14 cellular contexts compared by ENCODE assay signal in genomic region chr17:9142772-9143494, GRCh38.
DNase-seq lines count a peak whose midpoint lies in the region; ATAC-seq, FAIRE-seq and TF ChIP-seq lines count a peak whose summit lies in the region.
"Had no signal": no experiment of that assay in that cellular context is flagged by ENCODE, and none has a peak within 500 bp of the region (broad histone marks: within the 10 kb centered on the region; RNA-seq: fewer than 3 reads in every experiment).

No MANE protein-coding gene starts in this region.

- H2AFZ ChIP-seq in astrocyte (ENCODE audit: low read depth, low read length) (no peak overlapping the region), Karpas-422 (ENCODE audit: low read length) (no peak overlapping the region)
- H2AFZ ChIP-seq: GM23338 had no signal

- DNase-seq in NOMO-1 treated with DMSO at 0.1 percent for 48 hours (lab: John Stamatoyannopoulos, UW; ENCODE audit: unreplicated experiment) (peak; percentile 4), NOMO-1 (lab: John Stamatoyannopoulos, UW; ENCODE audit: unreplicated experiment in 2 of 2) (no peak), astrocyte (ENCODE audit: low read depth) (no peak), mucosa of descending colon (no peak), small intestine (peak; percentile 9), Karpas-422 (no peak)
- no peak for DNase-seq in activated naive CD4-positive, alpha-beta T cell treated with anti-CD3 and anti-CD28 coated beads for 36 hours
- DNase-seq: 8988T, AML-193, DMS79, H7 had no signal

- H4K20me1 ChIP-seq in astrocyte (ENCODE audit: insufficient read depth, low read length), result no peaks in the 10 kb centered on the region
- H4K20me1 ChIP-seq in Karpas-422 (ENCODE audit: insufficient read depth, low read depth, low read length), result no peaks in the 10 kb centered on the region
- H4K20me1 ChIP-seq: BLaER1 had no signal

- H3K9me2 ChIP-seq in Karpas-422 (replicated peaks; ENCODE audit: insufficient read depth, low read length), result no peaks in the 10 kb centered on the region

- H3K27ac Mint-ChIP-seq in astrocyte (ENCODE audit: unreplicated experiment), result peak overlapping the region; percentile 31
- H3K27ac Mint-ChIP-seq in activated naive CD4-positive, alpha-beta T cell treated with anti-CD3 and anti-CD28 coated beads for 36 hours, result no peak overlapping the region
- H3K27ac Mint-ChIP-seq: GM23338 had no signal

- peaks cover 24% of the 10 kb centered on the region for H3K27me3 Mint-ChIP-seq in astrocyte (ENCODE audit: low read depth, unreplicated experiment)
- H3K27me3 Mint-ChIP-seq in activated naive CD4-positive, alpha-beta T cell treated with anti-CD3 and anti-CD28 coated beads for 36 hours (ENCODE audit: low read depth), result no peaks in the 10 kb centered on the region

- H3K27ac ChIP-seq in astrocyte (ENCODE audit: low read depth, low read length), result no peak overlapping the region
- no peak overlapping the region for H3K27ac ChIP-seq in small intestine (ENCODE audit: low read depth in 1 of 2, low read length in 1 of 2)
- no peak overlapping the region for H3K27ac ChIP-seq in Karpas-422 (ENCODE audit: low read length)
- H3K27ac ChIP-seq: BLaER1 had no signal

- H3K36me3 Mint-ChIP-seq in astrocyte (ENCODE audit: low read depth, unreplicated experiment), result no peaks in the 10 kb centered on the region
- no peaks in the 10 kb centered on the region for H3K36me3 Mint-ChIP-seq in activated naive CD4-positive, alpha-beta T cell treated with anti-CD3 and anti-CD28 coated beads for 36 hours (ENCODE audit: low read depth)

- H3K79me2 ChIP-seq in astrocyte (ENCODE audit: insufficient read depth, low read length) (no peaks in the 10 kb centered on the region), Karpas-422 (ENCODE audit: low read length) (no peaks in the 10 kb centered on the region)

- TF ChIP-seq CTCF in astrocyte (IDR thresholded peaks at IDR 0.05; ENCODE audit: insufficient read depth, low read depth, low read length), result no peak
- no peak for TF ChIP-seq CTCF in mucosa of descending colon (IDR thresholded peaks at IDR 0.05)

- WGBS in small intestine, 3 donors, result 73 to 81% (median 80%) methylated on average over 10 of the region's 10 CpGs

- H3K9me3 ChIP-seq in astrocyte (ENCODE audit: insufficient read depth, low read depth, low read length) (no peaks in the 10 kb centered on the region), mucosa of descending colon (no peaks in the 10 kb centered on the region), small intestine (ENCODE audit: control insufficient read depth, low read depth) (no peaks in the 10 kb centered on the region), Karpas-422 (ENCODE audit: low read length) (no peaks in the 10 kb centered on the region)
- H3K9me3 ChIP-seq: BLaER1 had no signal

- H3K9me3 Mint-ChIP-seq in astrocyte (ENCODE audit: unreplicated experiment), result peaks cover 2% of the 10 kb centered on the region
- no peaks in the 10 kb centered on the region for H3K9me3 Mint-ChIP-seq in activated naive CD4-positive, alpha-beta T cell treated with anti-CD3 and anti-CD28 coated beads for 36 hours
- H3K9me3 Mint-ChIP-seq: GM23338 had no signal

- H3K9ac ChIP-seq in astrocyte (ENCODE audit: low read length) (no peak overlapping the region), Karpas-422 (ENCODE audit: low read length) (no peak overlapping the region)
- H3K9ac ChIP-seq: BLaER1 had no signal

- H3K4me1 Mint-ChIP-seq in astrocyte (ENCODE audit: low read depth, unreplicated experiment), result no peaks in the 10 kb centered on the region
- H3K4me1 Mint-ChIP-seq in activated naive CD4-positive, alpha-beta T cell treated with anti-CD3 and anti-CD28 coated beads for 36 hours (ENCODE audit: low read depth), result no peaks in the 10 kb centered on the region

- CTCF ChIA-PET in activated naive CD4-positive, alpha-beta T cell treated with anti-CD3 and anti-CD28 coated beads for 36 hours (lab: Charles Lee), result no interaction called here

- no peak overlapping the region for H3K4me3 ChIP-seq in astrocyte (ENCODE audit: insufficient read depth, low read depth, low read length)
- H3K4me3 ChIP-seq in mucosa of descending colon, result no peak overlapping the region
- no peak overlapping the region for H3K4me3 ChIP-seq in small intestine (ENCODE audit: low read depth in 1 of 2, low read length in 2 of 2)
- no peak overlapping the region for H3K4me3 ChIP-seq in Karpas-422 (ENCODE audit: low read length)
- H3K4me3 ChIP-seq: BLaER1, GM23338 had no signal

- ATAC-seq in mucosa of descending colon, result peak; percentile 31
- ATAC-seq: GM23338 had no signal

- H3K36me3 ChIP-seq in astrocyte (ENCODE audit: insufficient read depth, low read length) (no peaks in the 10 kb centered on the region), mucosa of descending colon (ENCODE audit: low read depth) (no peaks in the 10 kb centered on the region), small intestine (ENCODE audit: control insufficient read depth in 2 of 2, insufficient read depth in 2 of 2, low read length in 2 of 2) (no peaks in the 10 kb centered on the region), Karpas-422 (ENCODE audit: insufficient read depth, low read length) (no peaks in the 10 kb centered on the region)
- H3K36me3 ChIP-seq: BLaER1 had no signal

- no peak for FAIRE-seq in astrocyte (lab: Jason Lieb, UNC)
- no peak for FAIRE-seq in small intestine (lab: Jason Lieb, UNC)
- FAIRE-seq: GM12891 had no signal

- H3K4me1 ChIP-seq in astrocyte (ENCODE audit: insufficient read depth, low read length) (no peaks in the 10 kb centered on the region), mucosa of descending colon (ENCODE audit: low read depth) (peaks cover 10% of the 10 kb centered on the region), small intestine (ENCODE audit: control insufficient read depth in 2 of 2, insufficient read depth in 1 of 2, low read depth in 1 of 2, low read length in 1 of 2) (no peaks in the 10 kb centered on the region), Karpas-422 (ENCODE audit: low read length) (no peaks in the 10 kb centered on the region)
- H3K4me1 ChIP-seq: BLaER1 had no signal

- no peak overlapping the region for H3K4me3 Mint-ChIP-seq in astrocyte (ENCODE audit: unreplicated experiment)
- H3K4me3 Mint-ChIP-seq in activated naive CD4-positive, alpha-beta T cell treated with anti-CD3 and anti-CD28 coated beads for 36 hours, result no peak overlapping the region
- H3K4me3 Mint-ChIP-seq: GM23338 had no signal

- intact Hi-C loops in mucosa of descending colon (cut with DNase I, micrococcal nuclease), result no loop called here
- intact Hi-C loops in activated naive CD4-positive, alpha-beta T cell treated with anti-CD3 and anti-CD28 coated beads for 36 hours (cut with micrococcal nuclease), result no loop called here

- no peaks in the 10 kb centered on the region for H3K27me3 ChIP-seq in astrocyte (ENCODE audit: insufficient read depth, low read length)
- H3K27me3 ChIP-seq in small intestine (ENCODE audit: control insufficient read depth in 2 of 2, insufficient read depth in 2 of 2, low read length in 2 of 2), result no peaks in the 10 kb centered on the region
- no peaks in the 10 kb centered on the region for H3K27me3 ChIP-seq in Karpas-422 (ENCODE audit: low read length)
- H3K27me3 ChIP-seq: BLaER1 had no signal

- H3K4me2 ChIP-seq in astrocyte (ENCODE audit: low read length), result no peak overlapping the region
- H3K4me2 ChIP-seq in Karpas-422 (ENCODE audit: low read depth, low read length, poor library complexity, severe bottlenecking), result no peak overlapping the region
- H3K4me2 ChIP-seq: BLaER1, GM23338 had no signal

Comparison
In these comparisons a context has a peak if more than half of its experiments do, and no peak if none do; other contexts are left out.
1. DNase-seq: peak in NOMO-1 treated with DMSO at 0.1 percent for 48 hours (single experiment) and small intestine (single experiment); none in NOMO-1 (0 of 2), astrocyte (single experiment), mucosa of descending colon (0 of 3), activated naive CD4-positive, alpha-beta T cell treated with anti-CD3 and anti-CD28 coated beads for 36 hours (single experiment) and Karpas-422 (single experiment).